ENCODE assay signal across 19 cellular contexts in genomic region chr4:3311489-3312171, GRCh38. TPM values are rescaled to one million over a fixed set of nuclear protein-coding genes. Genes with fewer than 3 reads are reported as not detected.
DNase-seq lines count a peak whose midpoint lies in the region; ATAC-seq and TF ChIP-seq lines count a peak whose summit lies in the region.
"Had no signal": no experiment of that assay in that cellular context is flagged by ENCODE, and none has a peak within 500 bp of the region (broad histone marks: within the 10 kb centered on the region; RNA-seq: fewer than 3 reads in every experiment).

No MANE protein-coding gene starts in this region.

- H4K8ac ChIP-seq in neuronal stem cell (ENCODE audit: low read depth, low read length), result no peak overlapping the region

- H3K36me3 ChIP-seq in Peyer's patch, result peaks cover 0 to 3% (median 0%) of the 10 kb centered on the region in 3 donors
- H3K36me3 ChIP-seq in psoas muscle (ENCODE audit: insufficient read depth in 1 of 2, low read depth in 1 of 2), result peaks cover 0 to 5% of the 10 kb centered on the region in 2 donors
- H3K36me3 ChIP-seq in SJCRH30, result peaks cover 16% of the 10 kb centered on the region
- peaks cover 6 to 35% of the 10 kb centered on the region in 2 donors for H3K36me3 ChIP-seq in neuronal stem cell (replicated peaks in 1 of 2; ENCODE audit: control insufficient read depth in 2 of 2, insufficient read depth in 2 of 2, low read length in 2 of 2)
- H3K36me3 ChIP-seq: pancreas had no signal

- peaks cover 14% of the 10 kb centered on the region for H3K79me1 ChIP-seq in neuronal stem cell (ENCODE audit: low read depth, low read length)

- peaks cover 0 to 15% (median 2%) of the 10 kb centered on the region in 4 donors for H3K4me1 ChIP-seq in Peyer's patch
- peaks cover 6% of the 10 kb centered on the region for H3K4me1 ChIP-seq in foreskin keratinocyte
- peaks cover 11% of the 10 kb centered on the region for H3K4me1 ChIP-seq in psoas muscle
- no peaks in the 10 kb centered on the region for H3K4me1 ChIP-seq in SJCRH30
- peaks cover 1 to 15% of the 10 kb centered on the region in 2 donors for H3K4me1 ChIP-seq in neuronal stem cell (ENCODE audit: control insufficient read depth in 2 of 2, insufficient read depth in 1 of 2, low read depth in 1 of 2, low read length in 2 of 2)
- H3K4me1 ChIP-seq: ascending aorta, pancreas had no signal

- H3K27me3 Mint-ChIP-seq in stimulated activated naive CD8-positive, alpha-beta T cell treated with anti-CD3 and anti-CD28 coated beads, Interleukin-15, amount 100 ng/mL, for 72 hours, result peaks cover 14% of the 10 kb centered on the region
- H3K27me3 Mint-ChIP-seq: activated CD4-positive, alpha-beta T cell treated with anti-CD3 and anti-CD28 coated beads for 36 hours; B cell had no signal

- H3K9me3 Mint-ChIP-seq in stimulated activated naive CD8-positive, alpha-beta T cell treated with anti-CD3 and anti-CD28 coated beads, Interleukin-15, amount 100 ng/mL, for 72 hours, result no peaks in the 10 kb centered on the region

- peaks cover 22% of the 10 kb centered on the region for H3K4me1 Mint-ChIP-seq in stimulated activated naive CD8-positive, alpha-beta T cell treated with anti-CD3 and anti-CD28 coated beads, Interleukin-15, amount 100 ng/mL, for 72 hours
- H3K4me1 Mint-ChIP-seq: activated CD4-positive, alpha-beta T cell treated with anti-CD3 and anti-CD28 coated beads for 36 hours; B cell had no signal

- H3K27ac ChIP-seq in Peyer's patch (peak overlapping the region in 2 of 4 donors; percentile 50 to 59), foreskin keratinocyte (no peak overlapping the region), psoas muscle (no peak overlapping the region), SJCRH30 (no peak overlapping the region), neuronal stem cell (replicated peaks; ENCODE audit: low read length) (no peak overlapping the region)
- H3K27ac ChIP-seq: ascending aorta, left lung, pancreas, suprapubic skin had no signal

- no peak overlapping the region for H2AFZ ChIP-seq in neuronal stem cell (ENCODE audit: low read length)

- H2BK12ac ChIP-seq in neuronal stem cell (ENCODE audit: low read length), result no peak overlapping the region

- H3K23ac ChIP-seq in neuronal stem cell (ENCODE audit: low read depth, low read length, poor library complexity), result no peak overlapping the region

- intact Hi-C loops in psoas muscle (cut with DNase I), result no loop called here

- no peak overlapping the region for H4K91ac ChIP-seq in neuronal stem cell (ENCODE audit: low read depth, low read length, poor library complexity)

- TF ChIP-seq POLR2A in Peyer's patch (IDR thresholded peaks at IDR 0.05), result peak in 1 of 2 donors; percentile 35

- H3K14ac ChIP-seq in neuronal stem cell (ENCODE audit: low read length), result no peak overlapping the region

- H3K27me3 ChIP-seq in Peyer's patch (no peaks in the 10 kb centered on the region), foreskin keratinocyte (peaks cover 12% of the 10 kb centered on the region), psoas muscle (ENCODE audit: insufficient read depth in 3 of 3, low read length in 2 of 3) (no peaks in the 10 kb centered on the region), SJCRH30 (no peaks in the 10 kb centered on the region), neuronal stem cell (ENCODE audit: control insufficient read depth in 3 of 3, insufficient read depth in 3 of 3, low read depth in 1 of 3, low read length in 3 of 3) (no peaks in the 10 kb centered on the region)
- H3K27me3 ChIP-seq: ascending aorta, left lung, pancreas, suprapubic skin had no signal

- H3K27ac Mint-ChIP-seq in stimulated activated naive CD8-positive, alpha-beta T cell treated with anti-CD3 and anti-CD28 coated beads, Interleukin-15, amount 100 ng/mL, for 72 hours, result no peak overlapping the region
- H3K27ac Mint-ChIP-seq: activated CD4-positive, alpha-beta T cell treated with anti-CD3 and anti-CD28 coated beads for 36 hours had no signal

- no peak overlapping the region for H3K4ac ChIP-seq in neuronal stem cell (ENCODE audit: low read length)

- H3K4me2 ChIP-seq in neuronal stem cell (ENCODE audit: insufficient read depth, low read length, poor library complexity, severe bottlenecking), result no peak overlapping the region

- H3K4me3 Mint-ChIP-seq in stimulated activated naive CD8-positive, alpha-beta T cell treated with anti-CD3 and anti-CD28 coated beads, Interleukin-15, amount 100 ng/mL, for 72 hours, result no peak overlapping the region
- H3K4me3 Mint-ChIP-seq: activated CD4-positive, alpha-beta T cell treated with anti-CD3 and anti-CD28 coated beads for 36 hours; B cell had no signal

- ATAC-seq in foreskin keratinocyte (peak; percentile 87), psoas muscle (peak; percentile 24 to 59 (median 52))
- ATAC-seq in stimulated activated naive CD8-positive, alpha-beta T cell treated with anti-CD3 and anti-CD28 coated beads, Interleukin-15, amount 100 ng/mL, for 72 hours, result no peak
- ATAC-seq: activated CD4-positive, alpha-beta T cell treated with anti-CD3 and anti-CD28 coated beads for 36 hours; left lung had no signal

- H2AK5ac ChIP-seq in neuronal stem cell (ENCODE audit: low read depth, low read length), result no peak overlapping the region

- no peak overlapping the region for H2BK15ac ChIP-seq in neuronal stem cell (ENCODE audit: low read length)

- no peak overlapping the region for H2BK120ac ChIP-seq in neuronal stem cell (ENCODE audit: low read depth, low read length)

- DNase-seq in HPDE6-E6E7 (ENCODE audit: extremely low spot score) (peak; percentile 69), Peyer's patch (peak in 2 of 3 donors; percentile 62 to 76), foreskin keratinocyte (peak; percentile 38 to 68), psoas muscle (no peak), SJCRH30 (no peak), neuronal stem cell (ENCODE audit: low spot score) (no peak)
- DNase-seq in stimulated activated naive CD8-positive, alpha-beta T cell treated with anti-CD3 and anti-CD28 coated beads, Interleukin-15, amount 100 ng/mL, for 72 hours, result no peak
- DNase-seq: activated CD4-positive, alpha-beta T cell treated with anti-CD3 and anti-CD28 coated beads for 36 hours; activated naive CD4-positive, alpha-beta T cell; foreskin melanocyte; Kasumi-1; NCI-H1105 treated with DMSO at 0.1 percent for 48 hours; NCI-H748 treated with DMSO at 0.1 percent for 48 hours; stimulated activated CD4-positive, alpha-beta T cell treated with anti-CD3 and anti-CD28 coated beads, Interleukin-4, amount 100 ng/mL, for 4 hours had no signal

- H3K4me3 ChIP-seq in Peyer's patch, result no peak overlapping the region
- no peak overlapping the region for H3K4me3 ChIP-seq in psoas muscle
- no peak overlapping the region for H3K4me3 ChIP-seq in SJCRH30
- no peak overlapping the region for H3K4me3 ChIP-seq in neuronal stem cell (ENCODE audit: low read length in 2 of 2)
- H3K4me3 ChIP-seq: ascending aorta, left lung, pancreas, suprapubic skin had no signal

- no peak overlapping the region for H3K9ac ChIP-seq in neuronal stem cell (ENCODE audit: low read depth, low read length, poor library complexity)

- TF ChIP-seq CTCF in Peyer's patch (IDR thresholded peaks at IDR 0.05) (no peak), foreskin keratinocyte (conservative IDR thresholded peaks at IDR 0.05) (no peak), psoas muscle (IDR thresholded peaks at IDR 0.05) (no peak)

- 92 to 95% (median 93%) methylated on average over 13 of the region's 13 CpGs for WGBS in psoas muscle, 3 donors
- WGBS in neuronal stem cell (ENCODE audit: extremely low coverage in 2 of 2, insufficient read length in 2 of 2, insufficient replicate concordance in 1 of 2), 2 donors, result no CpG with 5 or more reads among the region's 13 CpGs

- H2BK5ac ChIP-seq in neuronal stem cell (ENCODE audit: low read length), result no peak overlapping the region

- H3K9me3 ChIP-seq in Peyer's patch, result no peaks in the 10 kb centered on the region
- H3K9me3 ChIP-seq in psoas muscle, result no peaks in the 10 kb centered on the region
- no peaks in the 10 kb centered on the region for H3K9me3 ChIP-seq in SJCRH30 (replicated peaks)
- H3K9me3 ChIP-seq in neuronal stem cell (replicated peaks in 1 of 2; ENCODE audit: control insufficient read depth in 2 of 2, insufficient read depth in 1 of 2, low read depth in 1 of 2, low read length in 2 of 2), result no peaks in the 10 kb centered on the region
- H3K9me3 ChIP-seq: ascending aorta, left lung, pancreas, suprapubic skin had no signal

- H3K18ac ChIP-seq in neuronal stem cell (ENCODE audit: low read length), result no peak overlapping the region

RNA-seq across cellular contexts. Expression of gene RGS12, which starts 18.8 kb away (rescaled TPM):
- 10 to 100 TPM; 24.3 to 36.5 (median 35.3) TPM for total RNA-seq in Peyer's patch
- 26.7 and 39.4 TPM in 2 replicates for total RNA-seq in foreskin keratinocyte
- polyA plus RNA-seq in foreskin keratinocyte, result 17.1 and 22.1 TPM in 2 replicates
- total RNA-seq in psoas muscle, result 10 to 100 TPM; 13.9 to 29.0 (median 17.8) TPM
- polyA plus RNA-seq in psoas muscle, result 10 to 100 TPM in 2 of 3 donors, 1 to 10 TPM in 1; 7.5 to 20.1 (median 15.6) TPM
- total RNA-seq in SJCRH30 (2014; rRNA removed; shearing (Covaris generic)), result 26.3 and 34.0 TPM in 2 replicates
- 26.5 TPM for polyA plus RNA-seq in neuronal stem cell (2013, experiment 1 of 2)
- polyA plus RNA-seq in neuronal stem cell (2013, experiment 2 of 2), result 27.6 TPM

Comparison
In these comparisons a context has a peak if more than half of its experiments do, and no peak if none do; other contexts are left out.
1. DNase-seq: peak in HPDE6-E6E7 (single experiment), Peyer's patch (2 of 3) and foreskin keratinocyte (2 of 2); none in psoas muscle (0 of 2), stimulated activated naive CD8-positive, alpha-beta T cell treated with anti-CD3 and anti-CD28 coated beads, Interleukin-15, amount 100 ng/mL, for 72 hours (0 of 2), SJCRH30 (0 of 2) and neuronal stem cell (single experiment).